ENCODE assay signal across 20 cellular contexts in the genomic region with DNA sequence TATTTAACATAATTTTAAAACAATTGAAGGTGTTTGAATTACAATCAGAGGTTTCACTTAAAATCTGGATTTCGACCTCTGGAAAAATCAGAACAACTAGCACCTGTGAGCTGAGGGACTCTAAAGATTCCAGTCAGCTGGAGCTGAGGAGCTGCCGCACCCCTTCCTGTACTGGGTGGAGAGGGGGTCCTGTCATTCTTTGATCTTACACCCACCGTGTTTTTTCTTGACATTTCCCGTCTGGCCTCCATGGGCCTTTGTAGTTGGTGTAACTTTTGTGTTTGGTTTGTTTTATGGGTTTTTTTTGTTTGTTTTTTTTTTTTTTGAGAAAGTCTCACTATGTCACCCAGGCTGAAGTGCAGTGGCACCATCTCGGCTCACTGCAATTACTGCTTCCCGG. TPM values are rescaled to one million over a fixed set of nuclear protein-coding genes. Genes with fewer than 3 reads are reported as not detected.
DNase-seq lines count a peak whose midpoint lies in the region; ATAC-seq and TF ChIP-seq lines count a peak whose summit lies in the region.
"Had no signal": no experiment of that assay in that cellular context is flagged by ENCODE, and none has a peak within 500 bp of the region (broad histone marks: within the 10 kb centered on the region; RNA-seq: fewer than 3 reads in every experiment).

No MANE protein-coding gene starts in this region.

- no peaks in the 10 kb centered on the region for H3K27me3 Mint-ChIP-seq in CD8-positive, alpha-beta T cell (ENCODE audit: low read depth)
- H3K27me3 Mint-ChIP-seq: B cell; CD4-positive, CD25-positive, alpha-beta regulatory T cell had no signal

- TF ChIP-seq CTCF in left ventricle myocardium inferior (IDR thresholded peaks at IDR 0.05; ENCODE audit: borderline replicate concordance), result no peak
- no peak for TF ChIP-seq CTCF in right atrium auricular region (IDR thresholded peaks at IDR 0.05)
- TF ChIP-seq CTCF in CD8-positive, alpha-beta T cell (IDR thresholded peaks at IDR 0.05), result no peak
- TF ChIP-seq CTCF in VCaP (conservative IDR thresholded peaks at IDR 0.05), result no peak
- TF ChIP-seq CTCF in GM20000 (IDR thresholded peaks at IDR 0.05; ENCODE audit: extremely low read depth, missing control alignments), result no peak

- H3K36me3 ChIP-seq in left ventricle myocardium inferior (peaks cover 21% of the 10 kb centered on the region), right atrium auricular region (peaks cover 27% of the 10 kb centered on the region)
- peaks cover 9% of the 10 kb centered on the region for H3K36me3 ChIP-seq in CD8-positive, alpha-beta T cell (ENCODE audit: insufficient read depth, low read length)

- H3K4me3 ChIP-seq in left ventricle myocardium inferior (no peak overlapping the region), right atrium auricular region (no peak overlapping the region)
- no peak overlapping the region for H3K4me3 ChIP-seq in CD8-positive, alpha-beta T cell (ENCODE audit: low read depth, low read length)
- H3K4me3 ChIP-seq: BLaER1, HAP-1 had no signal

- POLR2A ChIA-PET in CD8-positive, alpha-beta T cell (lab: Charles Lee), result no interaction called here

- DNase-seq in left ventricle myocardium inferior, result no peak
- DNase-seq in right atrium auricular region (ENCODE audit: low spot score), result no peak
- no peak for DNase-seq in CD8-positive, alpha-beta T cell
- DNase-seq in stimulated activated effector memory CD8-positive, alpha-beta T cell treated with anti-CD3 and anti-CD28 coated beads, Interleukin-12 subunit alpha, Interleukin-12 subunit beta, amount 100 ng/mL, for 72 hours (ENCODE audit: low spot score in 2 of 2), result no peak
- no peak for DNase-seq in GM20000 (ENCODE audit: low spot score)
- DNase-seq in NCI-H146 (lab: John Stamatoyannopoulos, UW), result no peak
- DNase-seq in AML-193 (lab: John Stamatoyannopoulos, UW), result no peak
- DNase-seq: Calu3; CD4-positive, CD25-positive, alpha-beta regulatory T cell; COR-L47; DMS53; DMS79 treated with DMSO at 0.1 percent for 48 hours; GF-D8; GOT3; HFFc6 had no signal

- CTCF ChIA-PET in CD8-positive, alpha-beta T cell (lab: Charles Lee), result interaction anchor here (0.8 to 1.5 kb wide), 2 partner anchors 16 to 33 kb away, joined by 3 to 6 read pairs; no protein-coding TSS in a partner anchor

- intact Hi-C loops in left ventricle myocardium inferior (cut with micrococcal nuclease), result no loop called here
- intact Hi-C loops in CD8-positive, alpha-beta T cell (cut with DNase I, micrococcal nuclease), result no loop called here

- H3K27ac ChIP-seq in left ventricle myocardium inferior (replicated peaks), result peak overlapping the region; percentile 40
- H3K27ac ChIP-seq in right atrium auricular region, result no peak overlapping the region
- no peak overlapping the region for H3K27ac ChIP-seq in CD8-positive, alpha-beta T cell (ENCODE audit: low read depth, low read length)
- peak overlapping the region; percentile 53 for H3K27ac ChIP-seq in VCaP
- H3K27ac ChIP-seq: BLaER1, C4-2B had no signal

- H3K27me3 ChIP-seq in left ventricle myocardium inferior (ENCODE audit: low read depth) (no peaks in the 10 kb centered on the region), right atrium auricular region (no peaks in the 10 kb centered on the region)
- no peaks in the 10 kb centered on the region for H3K27me3 ChIP-seq in CD8-positive, alpha-beta T cell (ENCODE audit: insufficient read depth, low read length)
- H3K27me3 ChIP-seq: BLaER1 had no signal

- ATAC-seq in CD8-positive, alpha-beta T cell, result no peak
- no peak for ATAC-seq in stimulated activated effector memory CD8-positive, alpha-beta T cell treated with anti-CD3 and anti-CD28 coated beads, Interleukin-12 subunit alpha, Interleukin-12 subunit beta, amount 100 ng/mL, for 72 hours

- H3K4me3 Mint-ChIP-seq in CD8-positive, alpha-beta T cell, result no peak overlapping the region
- H3K4me3 Mint-ChIP-seq in stimulated activated effector memory CD8-positive, alpha-beta T cell treated with anti-CD3 and anti-CD28 coated beads, Interleukin-12 subunit alpha, Interleukin-12 subunit beta, amount 100 ng/mL, for 72 hours, result no peak overlapping the region
- H3K4me3 Mint-ChIP-seq: B cell; CD4-positive, CD25-positive, alpha-beta regulatory T cell; HFFc6 had no signal

- peak overlapping the region; percentile 67 for H3K27ac Mint-ChIP-seq in CD8-positive, alpha-beta T cell
- peak overlapping the region; percentile 34 for H3K27ac Mint-ChIP-seq in stimulated activated effector memory CD8-positive, alpha-beta T cell treated with anti-CD3 and anti-CD28 coated beads, Interleukin-12 subunit alpha, Interleukin-12 subunit beta, amount 100 ng/mL, for 72 hours
- H3K27ac Mint-ChIP-seq: B cell, HFFc6 had no signal

- H3K4me1 Mint-ChIP-seq in CD8-positive, alpha-beta T cell (ENCODE audit: low read depth), result peaks cover 41% of the 10 kb centered on the region
- peaks cover 35% of the 10 kb centered on the region for H3K4me1 Mint-ChIP-seq in stimulated activated effector memory CD8-positive, alpha-beta T cell treated with anti-CD3 and anti-CD28 coated beads, Interleukin-12 subunit alpha, Interleukin-12 subunit beta, amount 100 ng/mL, for 72 hours

- H3K9me3 Mint-ChIP-seq in CD8-positive, alpha-beta T cell, result no peaks in the 10 kb centered on the region
- no peaks in the 10 kb centered on the region for H3K9me3 Mint-ChIP-seq in stimulated activated effector memory CD8-positive, alpha-beta T cell treated with anti-CD3 and anti-CD28 coated beads, Interleukin-12 subunit alpha, Interleukin-12 subunit beta, amount 100 ng/mL, for 72 hours
- H3K9me3 Mint-ChIP-seq: CD4-positive, CD25-positive, alpha-beta regulatory T cell; HFFc6 had no signal

- peaks cover 5% of the 10 kb centered on the region for H3K9me3 ChIP-seq in left ventricle myocardium inferior (replicated peaks)
- H3K9me3 ChIP-seq in right atrium auricular region, result no peaks in the 10 kb centered on the region
- no peaks in the 10 kb centered on the region for H3K9me3 ChIP-seq in CD8-positive, alpha-beta T cell (ENCODE audit: low read length)
- H3K9me3 ChIP-seq: HAP-1 had no signal

- H3K36me3 Mint-ChIP-seq in CD8-positive, alpha-beta T cell, result peaks cover 41% of the 10 kb centered on the region
- H3K36me3 Mint-ChIP-seq in stimulated activated effector memory CD8-positive, alpha-beta T cell treated with anti-CD3 and anti-CD28 coated beads, Interleukin-12 subunit alpha, Interleukin-12 subunit beta, amount 100 ng/mL, for 72 hours, result peaks cover 22% of the 10 kb centered on the region

- H3K4me1 ChIP-seq in left ventricle myocardium inferior (peaks cover 80% of the 10 kb centered on the region), right atrium auricular region (peaks cover 0 to 54% of the 10 kb centered on the region in 2 donors)
- peaks cover 20% of the 10 kb centered on the region for H3K4me1 ChIP-seq in CD8-positive, alpha-beta T cell (ENCODE audit: insufficient read depth, low read length)
- H3K4me1 ChIP-seq: BLaER1 had no signal

RNA-seq across cellular contexts. Expression of a gene that starts 17.2 kb away (rescaled TPM):
- total RNA-seq in left ventricle myocardium inferior (45.1 TPM), right atrium auricular region (10 to 100 TPM; 31.5 to 46.5 TPM)
- 10 to 100 TPM; 25.7 to 26.7 TPM for total RNA-seq in CD8-positive, alpha-beta T cell

Comparison
In these comparisons a context has a peak if more than half of its experiments do, and no peak if none do; other contexts are left out.
1. H3K27ac ChIP-seq: peak in left ventricle myocardium inferior (single experiment) and VCaP (single experiment); none in right atrium auricular region (0 of 2) and CD8-positive, alpha-beta T cell (single experiment).